ENCODE assay signal across 10 cellular contexts in the genomic region with DNA sequence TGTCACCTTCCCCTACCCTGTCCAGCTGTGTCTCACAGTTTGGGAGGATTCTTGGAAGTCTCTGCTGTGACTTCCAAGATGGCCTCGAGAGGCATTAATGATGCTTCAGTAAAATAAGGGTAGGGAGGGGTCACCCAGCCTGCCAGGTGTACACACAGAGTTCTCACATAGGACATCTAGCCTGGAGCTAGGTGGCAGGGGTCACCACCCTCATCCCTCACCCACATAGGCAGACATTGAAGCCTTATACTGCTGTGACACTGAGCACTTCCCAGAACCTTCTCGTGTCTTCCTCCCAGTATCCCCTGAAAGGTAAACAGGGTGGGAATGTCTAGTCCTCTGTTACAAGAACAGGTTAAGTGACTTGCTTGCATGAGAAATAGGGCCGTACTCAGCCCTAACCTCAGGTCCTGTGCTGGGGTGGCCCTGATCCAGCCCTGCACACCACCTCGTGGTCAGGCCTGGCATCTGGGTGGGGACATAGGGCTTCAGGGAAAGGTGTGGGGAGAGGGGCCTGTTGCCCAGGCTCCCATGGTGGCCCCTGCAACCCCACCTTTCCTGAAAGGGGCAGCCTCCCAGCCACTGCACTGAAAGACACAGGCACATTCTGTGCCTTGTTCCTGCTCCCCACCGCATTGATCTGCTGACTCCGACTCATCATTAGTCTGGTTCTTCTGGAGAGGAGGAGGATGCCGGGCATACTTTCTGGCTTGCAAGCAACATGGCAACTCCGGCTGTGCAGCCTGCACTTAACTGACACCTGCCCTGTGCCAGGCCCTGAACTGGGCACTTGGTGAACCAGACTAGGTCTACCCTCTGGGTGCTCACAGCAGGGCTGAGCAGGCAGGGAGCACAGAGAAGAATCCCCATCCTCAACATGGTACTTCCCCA. TPM values are rescaled to one million over a fixed set of nuclear protein-coding genes. Genes with fewer than 3 reads are reported as not detected.
DNase-seq lines count a peak whose midpoint lies in the region; ATAC-seq, FAIRE-seq and TF ChIP-seq lines count a peak whose summit lies in the region.
"Had no signal": no experiment of that assay in that cellular context is flagged by ENCODE, and none has a peak within 500 bp of the region (broad histone marks: within the 10 kb centered on the region; RNA-seq: fewer than 3 reads in every experiment).

No MANE protein-coding gene starts in this region.

- H3K36me3 ChIP-seq in MG63 = 0 out of 2 replicates have a peak, but pooled peaks cover 5% of the 10 kb centered on the region
- no peaks in the 10 kb centered on the region for H3K36me3 ChIP-seq in osteoblast (ENCODE audit: insufficient read depth, low read length)

- FAIRE-seq in D721Med (lab: Jason Lieb, UNC) = no peak

- peaks cover 8% of the 10 kb centered on the region for H4K20me1 ChIP-seq in osteoblast (ENCODE audit: insufficient read depth, low read length)

- H3K79me2 ChIP-seq in osteoblast (ENCODE audit: insufficient read depth, low read length) = no peaks in the 10 kb centered on the region

- H3K9me3 ChIP-seq in MG63 (no peaks in the 10 kb centered on the region), osteoblast (ENCODE audit: low read depth, low read length) (no peaks in the 10 kb centered on the region)

- DNase-seq in MG63 = peak; percentile 84
- DNase-seq in osteoblast (ENCODE audit: insufficient read length, low spot score, missing footprints) = peak; percentile 89
- DNase-seq in GM19238 (ENCODE audit: insufficient read length, low spot score) = no peak
- DNase-seq in D721Med (ENCODE audit: insufficient read length, low spot score) = no peak
- no peak for DNase-seq in central memory CD4-positive, alpha-beta T cell
- DNase-seq in activated T-cell treated with anti-CD3 and anti-CD28 coated beads for 4 hours = no peak
- DNase-seq: activated CD8-positive, alpha-beta memory T cell treated with anti-CD3 and anti-CD28 coated beads, Interleukin-2, amount 50 U/mL, for 4 hours had no signal

- H3K27ac ChIP-seq in C4-2B (peak overlapping the region; percentile 98), osteoblast (ENCODE audit: low read depth, low read length) (peak overlapping the region; percentile 25)

- peaks cover 6% of the 10 kb centered on the region for H3K27me3 ChIP-seq in MG63
- H3K27me3 ChIP-seq in osteoblast (ENCODE audit: insufficient read depth, low read length) = peaks cover 28% of the 10 kb centered on the region

- ATAC-seq in esophagus mucosa = peak; percentile 10

- TF ChIP-seq CTCF in C4-2B (conservative IDR thresholded peaks at IDR 0.05) = no peak
- TF ChIP-seq CTCF in osteoblast (IDR thresholded peaks at IDR 0.05; ENCODE audit: extremely low read depth, low read depth, low read length) = no peak
- TF ChIP-seq CTCF in D721Med (IDR thresholded peaks at IDR 0.05; ENCODE audit: insufficient read depth, missing control alignments) = no peak

- H3K4me2 ChIP-seq in osteoblast (ENCODE audit: insufficient read depth, low read length) = peak overlapping the region; percentile 63

- H3K4me3 ChIP-seq in MG63 (no peak overlapping the region), osteoblast (ENCODE audit: insufficient read depth, low read length) (no peak overlapping the region)

- peaks cover 22% of the 10 kb centered on the region for H3K4me1 ChIP-seq in osteoblast (ENCODE audit: insufficient read depth, low read length)

- no peak overlapping the region for H2AFZ ChIP-seq in osteoblast (ENCODE audit: low read length)

RNA-seq across cellular contexts. Expression of a gene that starts 3.6 kb away (rescaled TPM):
- 9.9 and 14.5 TPM in 2 replicates for total RNA-seq in MG63 (2014; rRNA removed; shearing (Covaris generic); ENCODE audit: low replicate concordance)
- total RNA-seq in esophagus mucosa (4.6 TPM), osteoblast (7.7 and 9.4 TPM in 2 replicates)

RNA-seq across cellular contexts. Expression of a gene that starts 20.7 kb away (rescaled TPM):
- total RNA-seq in MG63 (2014; rRNA removed; shearing (Covaris generic); ENCODE audit: low replicate concordance) = 17.9 and 23.9 TPM in 2 replicates
- total RNA-seq in esophagus mucosa (26.3 TPM), osteoblast (17.7 and 19.2 TPM in 2 replicates)

RNA-seq across cellular contexts. Expression of a gene that starts 21.4 kb away (rescaled TPM):
- total RNA-seq in MG63 (2014; rRNA removed; shearing (Covaris generic); ENCODE audit: low replicate concordance) = 9.3 and 15.5 TPM in 2 replicates
- total RNA-seq in esophagus mucosa (5.1 TPM), osteoblast (4.3 and 5.6 TPM in 2 replicates)

RNA-seq across cellular contexts. Expression of a gene that starts 51.0 kb away (rescaled TPM):
- not detected in 2 replicates for total RNA-seq in MG63 (2014; rRNA removed; shearing (Covaris generic); ENCODE audit: low replicate concordance)
- total RNA-seq in esophagus mucosa (0.32 TPM), osteoblast (not detected in 2 replicates)
- total RNA-seq: right cardiac atrium had no signal

Comparison
In these comparisons a context has a peak if more than half of its experiments do, and no peak if none do; other contexts are left out.
1. DNase-seq: peak in MG63 (single experiment) and osteoblast (single experiment); none in GM19238 (single experiment), D721Med (single experiment), central memory CD4-positive, alpha-beta T cell (single experiment) and activated T-cell treated with anti-CD3 and anti-CD28 coated beads for 4 hours (single experiment).